In the genomic region with DNA sequence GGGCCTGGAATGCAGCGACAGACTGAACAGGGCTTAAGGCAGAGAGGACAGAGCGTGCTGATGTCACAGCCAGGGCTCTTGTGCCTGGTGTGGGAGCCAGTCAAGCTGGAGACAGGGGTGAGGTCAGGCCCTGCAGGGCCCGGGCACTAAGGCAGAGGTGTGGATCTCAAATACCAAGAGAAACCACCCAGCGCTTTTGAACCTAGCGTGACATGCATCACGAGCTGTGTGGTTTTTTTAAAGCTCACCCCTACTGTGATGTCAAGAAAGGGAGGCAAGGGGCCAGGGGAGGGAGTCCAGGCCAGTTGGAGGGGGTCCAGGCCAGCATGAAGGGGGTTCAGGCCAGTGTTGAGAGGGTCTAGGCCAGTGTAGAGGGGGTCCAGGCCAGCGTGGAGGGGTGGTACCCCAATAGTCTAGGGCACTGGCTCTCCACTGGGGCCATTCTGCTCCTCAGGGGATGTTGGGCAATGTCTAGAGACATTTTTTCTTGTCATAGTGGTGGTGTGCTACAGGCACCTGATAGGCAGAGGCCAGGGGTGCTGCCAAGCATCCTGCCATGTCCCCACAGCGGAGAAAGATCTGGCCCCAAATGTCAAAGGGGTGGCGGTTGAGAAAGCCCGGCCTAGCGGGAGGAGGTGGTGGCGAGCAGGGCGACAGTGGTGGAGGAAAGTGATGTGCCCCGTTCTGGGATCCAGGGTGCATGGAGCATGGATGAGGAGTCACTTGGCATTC, we compare ENCODE assay signal across 13 cellular contexts. TPM values are rescaled to one million over a fixed set of nuclear protein-coding genes. Genes with fewer than 3 reads are reported as not detected.
A peak's percentile ranks its signal among the peaks of the same experiment; 100 is the strongest.
DNase-seq lines count a peak whose midpoint lies in the region; TF ChIP-seq lines count a peak whose summit lies in the region.
"Had no signal": no experiment of that assay in that cellular context is flagged by ENCODE, and none has a peak within 500 bp of the region (broad histone marks: within the 10 kb centered on the region; RNA-seq: fewer than 3 reads in every experiment).

No MANE protein-coding gene starts in this region.

- no peaks in the 10 kb centered on the region for H3K79me2 ChIP-seq in SK-N-SH (ENCODE audit: insufficient read depth)

- no peaks in the 10 kb centered on the region for H3K9me2 ChIP-seq in SK-N-SH

- TF ChIP-seq CTCF in nephron progenitor cell (IDR thresholded peaks at IDR 0.05): no peak
- TF ChIP-seq CTCF in BE2C (IDR thresholded peaks at IDR 0.05; ENCODE audit: low read depth, low read length): no peak
- TF ChIP-seq CTCF in SK-N-SH (IDR thresholded peaks at IDR 0.05): no peak

- H3K4me1 Mint-ChIP-seq in activated naive CD4-positive, alpha-beta T cell treated with anti-CD3 and anti-CD28 coated beads, Interleukin-2, amount 10 ng/mL, durations not matched to agents 7 days and 5 days: peaks cover 78% of the 10 kb centered on the region
- peaks cover 46% of the 10 kb centered on the region for H3K4me1 Mint-ChIP-seq in nephron progenitor cell

- H3K27me3 Mint-ChIP-seq in activated naive CD4-positive, alpha-beta T cell treated with anti-CD3 and anti-CD28 coated beads, Interleukin-2, amount 10 ng/mL, durations not matched to agents 7 days and 5 days: peaks cover 13% of the 10 kb centered on the region
- H3K27me3 Mint-ChIP-seq in nephron progenitor cell (ENCODE audit: low read depth, poor library complexity): peaks cover 4% of the 10 kb centered on the region

- CTCF ChIA-PET in activated naive CD4-positive, alpha-beta T cell treated with anti-CD3 and anti-CD28 coated beads, Interleukin-2, amount 10 ng/mL, durations not matched to agents 7 days and 5 days (lab: Charles Lee): interaction anchor here (1.0 to 4.0 kb wide), 4 partner anchors 25 to 54 kb away, joined by 3 to 26 read pairs (median 14); no protein-coding TSS in a partner anchor
- CTCF ChIA-PET in SK-N-SH (lab: Yijun Ruan, JAX): interaction anchor here (0.7 to 1.6 kb wide), 2 partner anchors 14 to 51 kb away, joined by 3 read pairs; no protein-coding TSS in a partner anchor

- H3K9me3 ChIP-seq in BE2C (0 out of 2 replicates have a peak, but pooled peaks cover 3% of the 10 kb centered on the region), SK-N-SH (no peaks in the 10 kb centered on the region)
- H3K9me3 ChIP-seq: adrenal gland, pancreas had no signal

- peak overlapping the region; percentile 96 for H3K27ac Mint-ChIP-seq in activated naive CD4-positive, alpha-beta T cell treated with anti-CD3 and anti-CD28 coated beads, Interleukin-2, amount 10 ng/mL, durations not matched to agents 7 days and 5 days
- peak overlapping the region; percentile 78 for H3K27ac Mint-ChIP-seq in nephron progenitor cell
- H3K27ac Mint-ChIP-seq: HFFc6 had no signal

- no peaks in the 10 kb centered on the region for H4K20me1 ChIP-seq in SK-N-SH (ENCODE audit: insufficient read depth)

- H3K4me1 ChIP-seq in BE2C (no peaks in the 10 kb centered on the region; the same call in 1 of the 2 replicates), SK-N-SH (ENCODE audit: control insufficient read depth in 1 of 2, insufficient read depth in 2 of 2, low read depth in 1 of 2, low read length in 1 of 2) (no peaks in the 10 kb centered on the region; a peak in 1 of 4 replicates)

- H3K36me3 Mint-ChIP-seq in activated naive CD4-positive, alpha-beta T cell treated with anti-CD3 and anti-CD28 coated beads, Interleukin-2, amount 10 ng/mL, durations not matched to agents 7 days and 5 days: peaks cover 10% of the 10 kb centered on the region
- H3K36me3 Mint-ChIP-seq in nephron progenitor cell (ENCODE audit: low read depth): no peaks in the 10 kb centered on the region

- no peak overlapping the region for H3K4me3 ChIP-seq in BE2C (ENCODE audit: low read depth, low read length)
- H3K4me3 ChIP-seq in SK-N-SH (ENCODE audit: low read depth in 2 of 2, low read length in 1 of 2): no peak overlapping the region
- H3K4me3 ChIP-seq: adrenal gland, pancreas had no signal

- POLR2A ChIA-PET in SK-N-SH (lab: Yijun Ruan, JAX): no interaction called here

- peaks cover 2% of the 10 kb centered on the region for H3K9me3 Mint-ChIP-seq in activated naive CD4-positive, alpha-beta T cell treated with anti-CD3 and anti-CD28 coated beads, Interleukin-2, amount 10 ng/mL, durations not matched to agents 7 days and 5 days
- peaks cover 9% of the 10 kb centered on the region for H3K9me3 Mint-ChIP-seq in nephron progenitor cell

- H3K27me3 ChIP-seq in BE2C (no peaks in the 10 kb centered on the region), SK-N-SH (ENCODE audit: insufficient read depth) (no peaks in the 10 kb centered on the region)
- H3K27me3 ChIP-seq: adrenal gland, pancreas had no signal

- no peaks in the 10 kb centered on the region for H3F3A ChIP-seq in SK-N-SH (replicated peaks; ENCODE audit: insufficient read depth)

- no peak overlapping the region for H3K9ac ChIP-seq in SK-N-SH

- TF ChIP-seq RAD21 in SK-N-SH (IDR thresholded peaks at IDR 0.05; ENCODE audit: low read length): no peak

- H3K36me3 ChIP-seq in BE2C: no peaks in the 10 kb centered on the region
- H3K36me3 ChIP-seq in SK-N-SH (replicated peaks in 1 of 2; ENCODE audit: control insufficient read depth in 1 of 2, insufficient read depth in 2 of 2, low read length in 1 of 2): no peaks in the 10 kb centered on the region
- H3K36me3 ChIP-seq: adrenal gland, pancreas had no signal

- WGBS in SK-N-SH (ENCODE audit: low lambda C conversion rate): 75% methylated on average over 13 of the region's 14 CpGs

- no peak overlapping the region for H2AFZ ChIP-seq in SK-N-SH (ENCODE audit: low read depth)

- H3K4me3 Mint-ChIP-seq in activated naive CD4-positive, alpha-beta T cell treated with anti-CD3 and anti-CD28 coated beads, Interleukin-2, amount 10 ng/mL, durations not matched to agents 7 days and 5 days: no peak overlapping the region
- H3K4me3 Mint-ChIP-seq in nephron progenitor cell: no peak overlapping the region
- H3K4me3 Mint-ChIP-seq: HFFc6 had no signal

- no peak overlapping the region for H3K4me2 ChIP-seq in SK-N-SH

- no peak for TF ChIP-seq EP300 in SK-N-SH (IDR thresholded peaks at IDR 0.05; ENCODE audit: borderline replicate concordance in 1 of 2, low read depth in 1 of 2, low read length in 1 of 2)

- no peak overlapping the region for H3K27ac ChIP-seq in SK-N-SH (ENCODE audit: low read depth in 2 of 2, low read length in 1 of 2)
- H3K27ac ChIP-seq: adrenal gland, epithelial cell of prostate, pancreas had no signal

- DNase-seq in GF-D8 (lab: John Stamatoyannopoulos, UW) (peak; percentile 6), MV-4-11 (lab: John Stamatoyannopoulos, UW) (peak; percentile 64), nephron progenitor cell (no peak), GDM1 (lab: John Stamatoyannopoulos, UW) (no peak), BE2C (no peak), NCI-H1092 treated with DMSO at 0.1 percent for 48 hours (lab: John Stamatoyannopoulos, UW) (no peak), SK-N-SH (no peak)
- peak; percentile 78 for DNase-seq in activated naive CD4-positive, alpha-beta T cell treated with anti-CD3 and anti-CD28 coated beads, Interleukin-2, amount 10 ng/mL, durations not matched to agents 7 days and 5 days
- DNase-seq: HFFc6, NCI-H226 had no signal

TF ChIP-seq in SK-N-SH, 30 proteins besides CTCF, POLR2A, EP300 and RAD21 (continues in another document):
- TF ChIP-seq, protein P1, sequence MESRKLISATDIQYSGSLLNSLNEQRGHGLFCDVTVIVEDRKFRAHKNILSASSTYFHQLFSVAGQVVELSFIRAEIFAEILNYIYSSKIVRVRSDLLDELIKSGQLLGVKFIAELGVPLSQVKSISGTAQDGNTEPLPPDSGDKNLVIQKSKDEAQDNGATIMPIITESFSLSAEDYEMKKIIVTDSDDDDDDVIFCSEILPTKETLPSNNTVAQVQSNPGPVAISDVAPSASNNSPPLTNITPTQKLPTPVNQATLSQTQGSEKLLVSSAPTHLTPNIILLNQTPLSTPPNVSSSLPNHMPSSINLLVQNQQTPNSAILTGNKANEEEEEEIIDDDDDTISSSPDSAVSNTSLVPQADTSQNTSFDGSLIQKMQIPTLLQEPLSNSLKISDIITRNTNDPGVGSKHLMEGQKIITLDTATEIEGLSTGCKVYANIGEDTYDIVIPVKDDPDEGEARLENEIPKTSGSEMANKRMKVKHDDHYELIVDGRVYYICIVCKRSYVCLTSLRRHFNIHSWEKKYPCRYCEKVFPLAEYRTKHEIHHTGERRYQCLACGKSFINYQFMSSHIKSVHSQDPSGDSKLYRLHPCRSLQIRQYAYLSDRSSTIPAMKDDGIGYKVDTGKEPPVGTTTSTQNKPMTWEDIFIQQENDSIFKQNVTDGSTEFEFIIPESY (IDR thresholded peaks at IDR 0.05; ENCODE audit: borderline replicate concordance, low read depth): no peak
- TF ChIP-seq YY1 (IDR thresholded peaks at IDR 0.05; ENCODE audit: low read depth) (no peak), RCOR1 (IDR thresholded peaks at IDR 0.05; ENCODE audit: low read length) (no peak), CHD2 (IDR thresholded peaks at IDR 0.05; ENCODE audit: low read length, partially characterized antibody) (no peak)
- TF ChIP-seq, protein P2, sequence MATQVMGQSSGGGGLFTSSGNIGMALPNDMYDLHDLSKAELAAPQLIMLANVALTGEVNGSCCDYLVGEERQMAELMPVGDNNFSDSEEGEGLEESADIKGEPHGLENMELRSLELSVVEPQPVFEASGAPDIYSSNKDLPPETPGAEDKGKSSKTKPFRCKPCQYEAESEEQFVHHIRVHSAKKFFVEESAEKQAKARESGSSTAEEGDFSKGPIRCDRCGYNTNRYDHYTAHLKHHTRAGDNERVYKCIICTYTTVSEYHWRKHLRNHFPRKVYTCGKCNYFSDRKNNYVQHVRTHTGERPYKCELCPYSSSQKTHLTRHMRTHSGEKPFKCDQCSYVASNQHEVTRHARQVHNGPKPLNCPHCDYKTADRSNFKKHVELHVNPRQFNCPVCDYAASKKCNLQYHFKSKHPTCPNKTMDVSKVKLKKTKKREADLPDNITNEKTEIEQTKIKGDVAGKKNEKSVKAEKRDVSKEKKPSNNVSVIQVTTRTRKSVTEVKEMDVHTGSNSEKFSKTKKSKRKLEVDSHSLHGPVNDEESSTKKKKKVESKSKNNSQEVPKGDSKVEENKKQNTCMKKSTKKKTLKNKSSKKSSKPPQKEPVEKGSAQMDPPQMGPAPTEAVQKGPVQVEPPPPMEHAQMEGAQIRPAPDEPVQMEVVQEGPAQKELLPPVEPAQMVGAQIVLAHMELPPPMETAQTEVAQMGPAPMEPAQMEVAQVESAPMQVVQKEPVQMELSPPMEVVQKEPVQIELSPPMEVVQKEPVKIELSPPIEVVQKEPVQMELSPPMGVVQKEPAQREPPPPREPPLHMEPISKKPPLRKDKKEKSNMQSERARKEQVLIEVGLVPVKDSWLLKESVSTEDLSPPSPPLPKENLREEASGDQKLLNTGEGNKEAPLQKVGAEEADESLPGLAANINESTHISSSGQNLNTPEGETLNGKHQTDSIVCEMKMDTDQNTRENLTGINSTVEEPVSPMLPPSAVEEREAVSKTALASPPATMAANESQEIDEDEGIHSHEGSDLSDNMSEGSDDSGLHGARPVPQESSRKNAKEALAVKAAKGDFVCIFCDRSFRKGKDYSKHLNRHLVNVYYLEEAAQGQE (IDR thresholded peaks at IDR 0.05; ENCODE audit: low read depth, low read length): no peak

RNA-seq across cellular contexts. Expression of gene RBM38, which starts 42.6 kb away (rescaled TPM):
- polyA plus RNA-seq in BE2C (2012; ENCODE audit: insufficient read depth, insufficient read length, low read depth): 24.9 TPM
- polyA plus RNA-seq in SK-N-SH (2012; rRNA removed): 8.8 and 11.5 TPM in 2 replicates
- polyA plus RNA-seq in SK-N-SH (2012; cell fraction: cytosol; rRNA removed): 6.7 and 10.6 TPM in 2 replicates
- polyA plus RNA-seq in SK-N-SH (2012; cell fraction: nucleus; rRNA removed): 8.7 and 11.0 TPM in 2 replicates

Comparison
In these comparisons a context has a peak if more than half of its experiments do, and no peak if none do; other contexts are left out.
1. DNase-seq: peak in GF-D8 (single experiment), MV-4-11 (single experiment) and activated naive CD4-positive, alpha-beta T cell treated with anti-CD3 and anti-CD28 coated beads, Interleukin-2, amount 10 ng/mL, durations not matched to agents 7 days and 5 days (single experiment); none in nephron progenitor cell (single experiment), GDM1 (single experiment), BE2C (single experiment), NCI-H1092 treated with DMSO at 0.1 percent for 48 hours (single experiment) and SK-N-SH (single experiment).